In the genomic region with DNA sequence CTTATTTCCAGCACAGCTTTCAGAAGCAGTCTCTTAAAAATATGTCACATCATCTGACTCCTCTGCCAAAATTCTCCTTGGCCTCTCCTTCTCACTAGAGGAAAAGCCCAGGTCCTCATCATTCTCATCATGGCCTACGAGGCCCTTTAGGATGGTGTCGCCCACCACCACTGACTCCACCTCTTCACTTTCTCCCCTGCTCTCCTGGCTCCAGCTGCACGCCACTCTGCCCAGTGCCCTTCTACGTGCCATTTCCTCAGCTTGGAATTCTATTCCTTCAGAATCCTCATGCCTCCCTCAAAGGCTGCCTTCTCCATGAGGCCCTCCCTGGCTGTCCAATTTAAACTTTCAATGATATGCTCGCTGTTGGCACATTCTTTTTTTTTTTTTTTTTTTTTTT, we compare ENCODE assay signal across 17 cellular contexts. TPM values are rescaled to one million over a fixed set of nuclear protein-coding genes. Genes with fewer than 3 reads are reported as not detected.
DNase-seq lines count a peak whose midpoint lies in the region; TF ChIP-seq lines count a peak whose summit lies in the region.
"Had no signal": no experiment of that assay in that cellular context is flagged by ENCODE, and none has a peak within 500 bp of the region (broad histone marks: within the 10 kb centered on the region; RNA-seq: fewer than 3 reads in every experiment).

No MANE protein-coding gene starts in this region.

- H3K4me1 ChIP-seq in left ventricle myocardium inferior (peaks cover 94% of the 10 kb centered on the region), duodenal mucosa (ENCODE audit: control insufficient read depth in 1 of 2, insufficient read depth in 2 of 2, low read length in 2 of 2) (peaks cover 53% of the 10 kb centered on the region in 2 donors), urinary bladder (ENCODE audit: insufficient read depth) (no peaks in the 10 kb centered on the region)

- H3K9me3 ChIP-seq in left ventricle myocardium inferior (replicated peaks) (no peaks in the 10 kb centered on the region), duodenal mucosa (ENCODE audit: control insufficient read depth in 1 of 2, low read length in 2 of 2) (no peaks in the 10 kb centered on the region)
- H3K9me3 ChIP-seq: upper lobe of left lung had no signal

- H3K27me3 Mint-ChIP-seq in nephron progenitor cell (ENCODE audit: low read depth, poor library complexity) = peaks cover 3% of the 10 kb centered on the region

- H3K9me3 Mint-ChIP-seq in nephron progenitor cell = no peaks in the 10 kb centered on the region

- H3K36me3 Mint-ChIP-seq in nephron progenitor cell (ENCODE audit: low read depth) = no peaks in the 10 kb centered on the region

- H3K4me3 Mint-ChIP-seq in nephron progenitor cell = peak overlapping the region; percentile 37

- H3K27me3 ChIP-seq in left ventricle myocardium inferior (ENCODE audit: low read depth) (no peaks in the 10 kb centered on the region), duodenal mucosa (ENCODE audit: control insufficient read depth in 1 of 2, insufficient read depth in 2 of 2, low read length in 2 of 2) (no peaks in the 10 kb centered on the region)
- H3K27me3 ChIP-seq: upper lobe of left lung had no signal

- H3K4me3 ChIP-seq in left ventricle myocardium inferior (no peak overlapping the region), duodenal mucosa (ENCODE audit: low read depth in 1 of 2, low read length in 2 of 2) (no peak overlapping the region), urinary bladder (ENCODE audit: low read depth, low read length) (no peak overlapping the region)
- H3K4me3 ChIP-seq: upper lobe of left lung had no signal

- peaks cover 93% of the 10 kb centered on the region for H3K4me1 Mint-ChIP-seq in nephron progenitor cell

- DNase-seq in left ventricle myocardium inferior = no peak
- no peak for DNase-seq in cardiac septum (ENCODE audit: low spot score)
- no peak for DNase-seq in nephron progenitor cell
- no peak for DNase-seq in middle frontal gyrus (ENCODE audit: extremely low spot score, low spot score)
- no peak for DNase-seq in NCI-H2227 treated with DMSO at 0.1 percent for 48 hours (lab: John Stamatoyannopoulos, UW)
- DNase-seq in GDM1 (lab: John Stamatoyannopoulos, UW) = no peak
- DNase-seq: activated naive CD4-positive, alpha-beta T cell treated with Interleukin-2 at 50 U/mL for 16 hours; DMS 273 treated with DMSO at 0.1 percent for 48 hours; foreskin melanocyte; NCI-H146; NCI-H510A treated with DMSO at 0.1 percent for 48 hours; retina; upper lobe of left lung had no signal

- no peak overlapping the region for H3K9ac ChIP-seq in duodenal mucosa (ENCODE audit: low read depth in 1 of 2, low read length in 2 of 2)
- H3K9ac ChIP-seq: KMS-11 had no signal

- TF ChIP-seq CTCF in left ventricle myocardium inferior (IDR thresholded peaks at IDR 0.05; ENCODE audit: borderline replicate concordance) = no peak
- no peak for TF ChIP-seq CTCF in nephron progenitor cell (IDR thresholded peaks at IDR 0.05)

- WGBS in urinary bladder = 89% methylated on average over 5 of the region's 5 CpGs

- intact Hi-C loops in left ventricle myocardium inferior (cut with micrococcal nuclease) = no loop called here
- intact Hi-C loops in cardiac septum (cut with DNase I) = no loop called here

- H3K36me3 ChIP-seq in left ventricle myocardium inferior = no peaks in the 10 kb centered on the region
- H3K36me3 ChIP-seq in duodenal mucosa (ENCODE audit: control insufficient read depth in 1 of 2, insufficient read depth in 2 of 2, low read length in 2 of 2) = no peaks in the 10 kb centered on the region
- no peaks in the 10 kb centered on the region for H3K36me3 ChIP-seq in urinary bladder (ENCODE audit: insufficient read depth)
- H3K36me3 ChIP-seq: upper lobe of left lung had no signal

- H3K27ac Mint-ChIP-seq in nephron progenitor cell = peak overlapping the region; percentile 64

- H3K27ac ChIP-seq in left ventricle myocardium inferior (replicated peaks) (peak overlapping the region; percentile 96), duodenal mucosa (ENCODE audit: low read depth, low read length) (peak overlapping the region; percentile 4), urinary bladder (ENCODE audit: low read depth) (peak overlapping the region; percentile 38)
- H3K27ac ChIP-seq: HL-60, KMS-11 had no signal

RNA-seq across cellular contexts. Expression of gene BTG2, which starts 25.3 kb away (rescaled TPM):
- total RNA-seq in left ventricle myocardium inferior (73.7 TPM), cardiac septum (54.2 TPM), urinary bladder (58.6 TPM)
- 464 TPM for polyA plus RNA-seq in urinary bladder

RNA-seq across cellular contexts. Expression of gene CHIT1, which starts 50.6 kb away (rescaled TPM):
- not detected for total RNA-seq in left ventricle myocardium inferior
- not detected for total RNA-seq in cardiac septum
- total RNA-seq in urinary bladder = 0.11 TPM
- not detected for polyA plus RNA-seq in urinary bladder

Comparison
In these comparisons a context has a peak if more than half of its experiments do, and no peak if none do; other contexts are left out.
1. H3K27ac ChIP-seq: peak in every context shown above with its lines; median percentile 96 in left ventricle myocardium inferior; 38 in urinary bladder; 4 in duodenal mucosa.